26 cellular contexts compared by ENCODE assay signal in the genomic region with DNA sequence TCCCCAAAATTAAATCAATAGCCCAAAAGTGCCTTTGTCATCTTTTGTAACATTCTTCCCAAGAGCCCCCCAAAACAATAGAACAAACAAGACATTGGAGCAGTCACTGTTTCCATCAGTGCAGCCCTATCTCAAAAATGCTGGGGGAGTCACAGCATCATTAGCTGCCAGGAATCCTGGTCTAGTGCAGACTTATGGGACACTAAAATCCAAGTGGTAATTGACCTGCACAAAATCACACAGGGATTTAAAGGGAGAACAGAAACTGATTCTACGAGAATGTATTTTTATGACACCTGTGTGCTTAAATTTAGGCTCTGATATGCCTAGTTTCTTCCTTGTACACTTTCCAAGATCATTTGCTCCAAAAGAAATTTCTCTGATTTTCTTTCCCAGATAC.
DNase-seq lines count a peak whose midpoint lies in the region; ATAC-seq, FAIRE-seq and TF ChIP-seq lines count a peak whose summit lies in the region.
"Had no signal": no experiment of that assay in that cellular context is flagged by ENCODE, and none has a peak within 500 bp of the region (broad histone marks: within the 10 kb centered on the region; RNA-seq: fewer than 3 reads in every experiment).

No MANE protein-coding gene starts in this region.

- 81% methylated on average over 1 of the region's 1 CpG for WGBS in suprapubic skin

- H3K9me3 ChIP-seq in RWPE2 (ENCODE audit: severe bottlenecking) (no peaks in the 10 kb centered on the region), fibroblast of lung (ENCODE audit: control insufficient read depth, insufficient read depth, low read depth, low read length) (no peaks in the 10 kb centered on the region), suprapubic skin (no peaks in the 10 kb centered on the region)
- H3K9me3 ChIP-seq: sigmoid colon, upper lobe of right lung had no signal

- no peaks in the 10 kb centered on the region for H3K79me2 ChIP-seq in fibroblast of lung (ENCODE audit: control insufficient read depth, insufficient read depth, low read length)

- TF ChIP-seq EP300 in suprapubic skin (IDR thresholded peaks at IDR 0.05): no peak

- H2AFZ ChIP-seq in fibroblast of lung (ENCODE audit: low read length): no peak overlapping the region

- H3K4me2 ChIP-seq in fibroblast of lung (ENCODE audit: extremely low read depth, insufficient read depth, low read length): no peak overlapping the region

- H3K36me3 ChIP-seq in RWPE2 (ENCODE audit: low read depth) (no peaks in the 10 kb centered on the region), fibroblast of lung (ENCODE audit: control insufficient read depth, insufficient read depth, low read length) (peaks cover 1% of the 10 kb centered on the region), suprapubic skin (no peaks in the 10 kb centered on the region)
- H3K36me3 ChIP-seq: left ventricle myocardium inferior, sigmoid colon, upper lobe of right lung, WERI-Rb-1 had no signal

- peak overlapping the region; percentile 81 for H3K27ac ChIP-seq in RWPE2 (ENCODE audit: poor library complexity, severe bottlenecking)
- peak overlapping the region; percentile 70 for H3K27ac ChIP-seq in fibroblast of lung (ENCODE audit: insufficient read depth, low read length)
- H3K27ac ChIP-seq in suprapubic skin: no peak overlapping the region
- H3K27ac ChIP-seq: left ventricle myocardium inferior, sigmoid colon, upper lobe of right lung, WERI-Rb-1 had no signal

- H3K36me3 Mint-ChIP-seq in progenitor cell of endocrine pancreas (ENCODE audit: insufficient read depth): peaks cover 17% of the 10 kb centered on the region

- H3K4me1 Mint-ChIP-seq in progenitor cell of endocrine pancreas (ENCODE audit: low read depth): peaks cover 29% of the 10 kb centered on the region
- H3K4me1 Mint-ChIP-seq: B cell; CD8-positive, alpha-beta memory T cell; central memory CD8-positive, alpha-beta T cell had no signal

- DNase-seq in ACHN (peak; percentile 38), RWPE2 (ENCODE audit: low spot score) (no peak), fibroblast of lung (ENCODE audit: low read depth in 2 of 2) (peak in 1 of 2 donors; percentile 66), progenitor cell of endocrine pancreas (ENCODE audit: low spot score, unreplicated experiment) (no peak), frontal cortex (ENCODE audit: low spot score in 2 of 2) (no peak), suprapubic skin (ENCODE audit: low spot score in 2 of 2) (no peak), NCI-H1930 (lab: John Stamatoyannopoulos, UW) (no peak)
- no peak for DNase-seq in activated CD4-positive, alpha-beta T cell treated with anti-CD3 and anti-CD28 coated beads for 48 hours
- DNase-seq: activated naive CD4-positive, alpha-beta T cell treated with anti-CD3 and anti-CD28 coated beads, Interleukin-2, amount 50 U/mL, for 16 hours; anterior cingulate cortex; CD8-positive, alpha-beta memory T cell; H7; head of caudate nucleus; left ventricle myocardium inferior; NCI-H1048; NCI-H187 treated with DMSO at 0.1 percent for 48 hours; NCI-H774; sigmoid colon; stimulated activated naive CD8-positive, alpha-beta T cell treated with anti-CD3 and anti-CD28 coated beads, Interleukin-15, amount 100 ng/mL, for 72 hours; T-helper 9 cell; upper lobe of right lung; WERI-Rb-1 had no signal

- H3K4me3 Mint-ChIP-seq in progenitor cell of endocrine pancreas (ENCODE audit: low read depth): no peak overlapping the region
- H3K4me3 Mint-ChIP-seq: B cell; CD8-positive, alpha-beta memory T cell; central memory CD8-positive, alpha-beta T cell; stimulated activated naive CD8-positive, alpha-beta T cell treated with anti-CD3 and anti-CD28 coated beads, Interleukin-15, amount 100 ng/mL, for 72 hours had no signal

- H4K20me1 ChIP-seq in fibroblast of lung (ENCODE audit: control insufficient read depth, extremely low read depth, insufficient read depth, low read length): no peaks in the 10 kb centered on the region

- peak overlapping the region; percentile 86 for H3K27ac Mint-ChIP-seq in progenitor cell of endocrine pancreas
- H3K27ac Mint-ChIP-seq: B cell; CD8-positive, alpha-beta memory T cell; stimulated activated naive CD8-positive, alpha-beta T cell treated with anti-CD3 and anti-CD28 coated beads, Interleukin-15, amount 100 ng/mL, for 72 hours had no signal

- no peaks in the 10 kb centered on the region for H3K27me3 Mint-ChIP-seq in progenitor cell of endocrine pancreas
- H3K27me3 Mint-ChIP-seq: CD8-positive, alpha-beta memory T cell; central memory CD8-positive, alpha-beta T cell; stimulated activated naive CD8-positive, alpha-beta T cell treated with anti-CD3 and anti-CD28 coated beads, Interleukin-15, amount 100 ng/mL, for 72 hours had no signal

- H3K9ac ChIP-seq in fibroblast of lung (ENCODE audit: insufficient read depth, low read length): no peak overlapping the region

- no peak for TF ChIP-seq POLR2A in suprapubic skin (IDR thresholded peaks at IDR 0.05)

- peaks cover 12% of the 10 kb centered on the region for H3K9me3 Mint-ChIP-seq in progenitor cell of endocrine pancreas (ENCODE audit: low read depth)

- no peaks in the 10 kb centered on the region for H3K27me3 ChIP-seq in RWPE2 (ENCODE audit: insufficient read depth, poor library complexity, severe bottlenecking)
- no peaks in the 10 kb centered on the region for H3K27me3 ChIP-seq in fibroblast of lung (ENCODE audit: control insufficient read depth, insufficient read depth, low read length)
- no peaks in the 10 kb centered on the region for H3K27me3 ChIP-seq in suprapubic skin
- H3K27me3 ChIP-seq: sigmoid colon, upper lobe of right lung had no signal

- no peak overlapping the region for H3K4me3 ChIP-seq in RWPE2 (ENCODE audit: severe bottlenecking)
- no peak overlapping the region for H3K4me3 ChIP-seq in fibroblast of lung (replicated peaks in 1 of 4; ENCODE audit: control extremely low read depth in 1 of 4, insufficient read depth in 1 of 4, low read depth in 3 of 4, low read length in 4 of 4)
- H3K4me3 ChIP-seq in suprapubic skin: no peak overlapping the region
- H3K4me3 ChIP-seq: left ventricle myocardium inferior, sigmoid colon, upper lobe of right lung had no signal

- in situ Hi-C loops in ACHN (cut with HindIII; ENCODE audit: low pct_ligation_motif_present, low pct_unique_long_range_greater_than_20kb, low sequenced_read_pairs): loop anchor here (25.0 kb wide), 1 partner anchor 160 kb away; no protein-coding TSS in a partner anchor

- peaks cover 20% of the 10 kb centered on the region for H3K4me1 ChIP-seq in RWPE2 (ENCODE audit: insufficient read depth, poor library complexity, severe bottlenecking)
- peaks cover 5% of the 10 kb centered on the region for H3K4me1 ChIP-seq in fibroblast of lung (ENCODE audit: control insufficient read depth, extremely low read depth, insufficient read depth, low read length)
- no peaks in the 10 kb centered on the region for H3K4me1 ChIP-seq in suprapubic skin
- H3K4me1 ChIP-seq: left ventricle myocardium inferior, upper lobe of right lung had no signal

- no peak for FAIRE-seq in frontal cortex (lab: Jason Lieb, UNC)
- FAIRE-seq: HepG2 had no signal

- TF ChIP-seq CTCF in RWPE2 (IDR thresholded peaks at IDR 0.05; ENCODE audit: poor library complexity, severe bottlenecking) (no peak), fibroblast of lung (conservative IDR thresholded peaks at IDR 0.05 in 1 of 2, IDR thresholded peaks at IDR 0.05 in 1 of 2; ENCODE audit: low read depth in 1 of 2, low read length in 2 of 2) (no peak), progenitor cell of endocrine pancreas (IDR thresholded peaks at IDR 0.05; ENCODE audit: unreplicated experiment) (no peak), suprapubic skin (IDR thresholded peaks at IDR 0.05) (no peak)

- ATAC-seq in RWPE2 (ENCODE audit: low read depth): no peak
- ATAC-seq: HepG2; Right ventricle myocardium inferior; stimulated activated naive CD8-positive, alpha-beta T cell treated with anti-CD3 and anti-CD28 coated beads, Interleukin-15, amount 100 ng/mL, for 72 hours; upper lobe of right lung had no signal
